Comparison of ENCODE assay signal across 1 cellular context in genomic region chr2:168327328-168327727, GRCh38.
TF ChIP-seq lines count a peak whose summit lies in the region.

No MANE protein-coding gene starts in this region.

TF ChIP-seq in HCT116, 20 proteins besides CTCF, POLR2A, EP300 and RAD21 (continued from another document):
- TF ChIP-seq ZBTB33 (IDR thresholded peaks at IDR 0.05; ENCODE audit: extremely low read depth, insufficient replicate concordance, low read length): no peak
TF ChIP-seq in HCT116: peak in this region for 0.
